Comparison of ENCODE assay signal across 11 cellular contexts in genomic region chr1:211516097-211516762, GRCh38. TPM values are rescaled to one million over a fixed set of nuclear protein-coding genes. Genes with fewer than 3 reads are reported as not detected.
DNase-seq lines count a peak whose midpoint lies in the region; ATAC-seq and TF ChIP-seq lines count a peak whose summit lies in the region.
"Not testable (repeated sequence)": the region's sequence is repeated elsewhere in the genome, so short reads cannot be mapped to it uniquely, and the experiment has no call there.
"Had no signal": no experiment of that assay in that cellular context is flagged by ENCODE, and none has a peak within 500 bp of the region (broad histone marks: within the 10 kb centered on the region; RNA-seq: fewer than 3 reads in every experiment).

No MANE protein-coding gene starts in this region.

- RAD21 ChIA-PET in HCT116 (lab: Charles Lee; ENCODE audit: low non-redundant PET in 1 of 2, low total read pairs in 2 of 2, uncharacterized antibody in 2 of 2, unreplicated experiment in 2 of 2), result not testable (repeated sequence)

- H2BK120ac ChIP-seq in neuronal stem cell (ENCODE audit: low read depth, low read length), result not testable (repeated sequence)

- TF ChIP-seq CTCF in HCT116 (IDR thresholded peaks at IDR 0.05 in 2 of 3, conservative IDR thresholded peaks at IDR 0.05 in 1 of 3; ENCODE audit: borderline replicate concordance in 1 of 3, insufficient read depth in 1 of 3, low read depth in 2 of 3, low read length in 2 of 3); endodermal cell (conservative IDR thresholded peaks at IDR 0.05); liver (IDR thresholded peaks at IDR 0.05; ENCODE audit: low read depth, low read length, missing input control); tibial artery (IDR thresholded peaks at IDR 0.05): not testable (repeated sequence)

- H3K36me3 ChIP-seq in BLaER1 treated with 17β-estradiol and CSF1 and Interleukin-3, amounts not matched to agents 10 nM and 100 nM; HCT116 (ENCODE audit: control insufficient read depth in 1 of 2, insufficient read depth in 2 of 2, low read length in 2 of 2); endodermal cell (ENCODE audit: control insufficient read depth, insufficient read depth, low read length); liver (ENCODE audit: control insufficient read depth in 4 of 4, insufficient read depth in 3 of 4, low read depth in 1 of 4, low read length in 3 of 4); neuronal stem cell (replicated peaks in 1 of 2; ENCODE audit: control insufficient read depth in 2 of 2, insufficient read depth in 2 of 2, low read length in 2 of 2); tibial artery: not testable (repeated sequence)

- not testable (repeated sequence) for H2BK12ac ChIP-seq in neuronal stem cell (ENCODE audit: low read length)

- peak overlapping the region; percentile 55 to 91 (median 81); a peak in 21 of 22 replicates for H3K4me2 ChIP-seq in BLaER1 treated with 17β-estradiol and CSF1 and Interleukin-3, amounts not matched to agents 10 nM and 100 nM
- peak overlapping the region; percentile 72 for H3K4me2 ChIP-seq in HCT116 (ENCODE audit: low read length)
- peak overlapping the region; percentile 54 for H3K4me2 ChIP-seq in neuronal stem cell (ENCODE audit: insufficient read depth, low read length, poor library complexity, severe bottlenecking)

- BruUV-seq in HCT116 (replicated peaks; lab: Mats Ljungman, UMichigan), result not testable (repeated sequence)

- H3K9me3 Mint-ChIP-seq in activated naive CD4-positive, alpha-beta T cell treated with anti-CD3 and anti-CD28 coated beads, Interleukin-2, amount 50 U/mL, for 24 hours; endodermal cell: not testable (repeated sequence)

- H3K27ac ChIP-seq in BLaER1 treated with 17β-estradiol and CSF1 and Interleukin-3, amounts not matched to agents 10 nM and 100 nM, result peak overlapping the region in 1 of 11 experiments; percentile 66; a peak in 1 of 22 replicates
- H3K27ac ChIP-seq in HCT116 (ENCODE audit: low read depth, low read length) (peak overlapping the region; percentile 51; the same call in 1 of the 2 replicates), liver (ENCODE audit: low read depth in 1 of 2, low read length in 2 of 2) (peak overlapping the region; percentile 89 to 90)
- H3K27ac ChIP-seq in endodermal cell (ENCODE audit: low read depth, low read length); neuronal stem cell (replicated peaks; ENCODE audit: low read length); tibial artery: not testable (repeated sequence)

- not testable (repeated sequence) for H3K14ac ChIP-seq in neuronal stem cell (ENCODE audit: low read length)

- not testable (repeated sequence) for H4K8ac ChIP-seq in neuronal stem cell (ENCODE audit: low read depth, low read length)

- H3K4me1 ChIP-seq in BLaER1 treated with 17β-estradiol and CSF1 and Interleukin-3, amounts not matched to agents 10 nM and 100 nM, result peaks cover 10 to 52% (median 30%) of the 10 kb centered on the region in 10 experiments; a peak in 19 of 20 replicates
- H3K4me1 ChIP-seq in HCT116 (ENCODE audit: control insufficient read depth in 1 of 2, insufficient read depth in 2 of 2, low read length in 2 of 2) (peaks cover 31 to 42% of the 10 kb centered on the region in 2 experiments), endodermal cell (ENCODE audit: control insufficient read depth, insufficient read depth, low read length) (peaks cover 12% of the 10 kb centered on the region), liver (ENCODE audit: control insufficient read depth in 4 of 4, insufficient read depth in 4 of 4, low read length in 3 of 4) (peaks cover 21 to 62% (median 56%) of the 10 kb centered on the region in 4 donors), tibial artery (peaks cover 0 to 16% (median 9%) of the 10 kb centered on the region in 4 donors)
- not testable (repeated sequence) for H3K4me1 ChIP-seq in neuronal stem cell (ENCODE audit: control insufficient read depth in 2 of 2, insufficient read depth in 1 of 2, low read depth in 1 of 2, low read length in 2 of 2)

- WGBS in endodermal cell (ENCODE audit: insufficient coverage in 1 of 2, insufficient read length in 1 of 2), 2 experiments, result 95 to 97% methylated on average over 14 to 21 of the region's 21 CpGs
- 48% methylated on average over 21 of the region's 21 CpGs for WGBS in liver
- WGBS in neuronal stem cell (ENCODE audit: extremely low coverage in 2 of 2, insufficient read length in 2 of 2, insufficient replicate concordance in 1 of 2), 2 donors, result no CpG with 5 or more reads among the region's 21 CpGs

- not testable (repeated sequence) for TF ChIP-seq POLR2A in HCT116 (IDR thresholded peaks at IDR 0.05; ENCODE audit: borderline replicate concordance, extremely low read depth, insufficient read depth, insufficient read length)

- CTCF ChIA-PET in HCT116 (lab: Charles Lee), result interaction anchor here (1.6 to 2.3 kb wide), 2 partner anchors 12 to 13 kb away, joined by 4 to 7 read pairs; no protein-coding TSS in a partner anchor

- H3K4ac ChIP-seq in neuronal stem cell (ENCODE audit: low read length), result not testable (repeated sequence)

- not testable (repeated sequence) for H3K27ac Mint-ChIP-seq in activated naive CD4-positive, alpha-beta T cell treated with anti-CD3 and anti-CD28 coated beads, Interleukin-2, amount 50 U/mL, for 24 hours; endodermal cell

- peak overlapping the region; percentile 70 for H3K4me3 Mint-ChIP-seq in activated naive CD4-positive, alpha-beta T cell treated with anti-CD3 and anti-CD28 coated beads, Interleukin-2, amount 50 U/mL, for 24 hours
- H3K4me3 Mint-ChIP-seq in endodermal cell, result peak overlapping the region; percentile 26

- POLR2A ChIA-PET in HCT116 (lab: Charles Lee), result not testable (repeated sequence)

- not testable (repeated sequence) for H3K18ac ChIP-seq in neuronal stem cell (ENCODE audit: low read length)

- intact Hi-C loops in HCT116 (cut with micrococcal nuclease) (loop anchor here (10.0 kb wide), 1 partner anchor 1071 kb away; no protein-coding TSS in a partner anchor), tibial artery (cut with DNase I; ENCODE audit: low total_unique reads) (loop anchor here (5.0 kb wide), 2 partner anchors 66 to 141 kb away; no protein-coding TSS in a partner anchor)

- H2AK5ac ChIP-seq in neuronal stem cell (ENCODE audit: low read depth, low read length), result not testable (repeated sequence)

- H2BK5ac ChIP-seq in neuronal stem cell (ENCODE audit: low read length), result not testable (repeated sequence)

- not testable (repeated sequence) for DNase-seq in HCT116 (ENCODE audit: low read depth, low spot score); endodermal cell; neuronal stem cell (ENCODE audit: low spot score); tibial artery

- H3K23ac ChIP-seq in neuronal stem cell (ENCODE audit: low read depth, low read length, poor library complexity), result peak overlapping the region; percentile 28

- TF ChIP-seq RAD21 in HCT116 (IDR thresholded peaks at IDR 0.05; ENCODE audit: low read depth), result not testable (repeated sequence)
- TF ChIP-seq RAD21 in liver (IDR thresholded peaks at IDR 0.05), result peak; percentile 16 to 45

- not testable (repeated sequence) for H3K9me2 ChIP-seq in HCT116 (ENCODE audit: insufficient read depth)

- not testable (repeated sequence) for H2AFZ ChIP-seq in HCT116 (ENCODE audit: low read depth, low read length, poor library complexity, severe bottlenecking)
- H2AFZ ChIP-seq in neuronal stem cell (ENCODE audit: low read length), result peak overlapping the region; percentile 89

- H3K27me3 ChIP-seq in BLaER1 treated with 17β-estradiol and CSF1 and Interleukin-3, amounts not matched to agents 10 nM and 100 nM, result peaks cover 0 to 15% (median 3%) of the 10 kb centered on the region in 11 experiments; a peak in 3 of 22 replicates
- H3K27me3 ChIP-seq in HCT116 (ENCODE audit: insufficient read depth, low read length); liver (ENCODE audit: control insufficient read depth in 4 of 4, insufficient read depth in 4 of 4, low read length in 3 of 4); tibial artery: not testable (repeated sequence)
- peaks cover 31% of the 10 kb centered on the region for H3K27me3 ChIP-seq in endodermal cell (ENCODE audit: control insufficient read depth, insufficient read depth, low read length, poor library complexity, severe bottlenecking)
- peaks cover 0 to 38% (median 14%) of the 10 kb centered on the region in 3 experiments for H3K27me3 ChIP-seq in neuronal stem cell (ENCODE audit: control insufficient read depth in 3 of 3, insufficient read depth in 3 of 3, low read depth in 1 of 3, low read length in 3 of 3)

- peak overlapping the region in 1 of 10 experiments; percentile 61; a peak in 2 of 20 replicates for H3K4me3 ChIP-seq in BLaER1 treated with 17β-estradiol and CSF1 and Interleukin-3, amounts not matched to agents 10 nM and 100 nM
- peak overlapping the region in 1 of 2 experiments; percentile 34; a peak in 1 of 4 replicates for H3K4me3 ChIP-seq in HCT116 (replicated peaks in 1 of 2; ENCODE audit: low read depth in 1 of 2, low read length in 2 of 2)
- not testable (repeated sequence) for H3K4me3 ChIP-seq in endodermal cell (ENCODE audit: low read length); liver (ENCODE audit: low read depth in 1 of 3, low read length in 3 of 3)
- peak overlapping the region in 1 of 2 donors; percentile 5 for H3K4me3 ChIP-seq in neuronal stem cell (ENCODE audit: low read length in 2 of 2)
- H3K4me3 ChIP-seq in tibial artery, result peak overlapping the region; percentile 34 to 45

- H3K79me2 ChIP-seq in HCT116 (ENCODE audit: insufficient read depth, low read length), result not testable (repeated sequence)

- H2BK15ac ChIP-seq in neuronal stem cell (ENCODE audit: low read length), result not testable (repeated sequence)

- not testable (repeated sequence) for H3K27me3 Mint-ChIP-seq in activated naive CD4-positive, alpha-beta T cell treated with anti-CD3 and anti-CD28 coated beads, Interleukin-2, amount 50 U/mL, for 24 hours
- H3K27me3 Mint-ChIP-seq in endodermal cell (ENCODE audit: insufficient read depth), result peaks cover 44% of the 10 kb centered on the region

- not testable (repeated sequence) for H3K9me3 ChIP-seq in BLaER1 treated with 17β-estradiol and CSF1 and Interleukin-3, amounts not matched to agents 10 nM and 100 nM (replicated peaks in 1 of 11); HCT116 (ENCODE audit: control insufficient read depth in 1 of 2, insufficient read depth in 1 of 2, low read depth in 1 of 2, low read length in 2 of 2); endodermal cell (ENCODE audit: control insufficient read depth, low read length); liver (ENCODE audit: control insufficient read depth in 4 of 4, low read length in 3 of 4); neuronal stem cell (replicated peaks in 1 of 2; ENCODE audit: control insufficient read depth in 2 of 2, insufficient read depth in 1 of 2, low read depth in 1 of 2, low read length in 2 of 2); tibial artery

- peak overlapping the region in 3 of 11 experiments; percentile 45 to 65 (median 61); a peak in 4 of 22 replicates for H3K9ac ChIP-seq in BLaER1 treated with 17β-estradiol and CSF1 and Interleukin-3, amounts not matched to agents 10 nM and 100 nM
- 0 out of 2 replicates have a peak overlapping the region, but pooled peaks have one; percentile 45 for H3K9ac ChIP-seq in HCT116 (ENCODE audit: low read length)
- not testable (repeated sequence) for H3K9ac ChIP-seq in endodermal cell (ENCODE audit: extremely low read depth, low read length, poor library complexity, severe bottlenecking); liver (ENCODE audit: low read depth in 1 of 2, low read length in 2 of 2); neuronal stem cell (ENCODE audit: low read depth, low read length, poor library complexity)

- not testable (repeated sequence) for ATAC-seq in HCT116

- not testable (repeated sequence) for H3K79me1 ChIP-seq in neuronal stem cell (ENCODE audit: low read depth, low read length)

- not testable (repeated sequence) for H4K20me1 ChIP-seq in BLaER1 treated with 17β-estradiol and CSF1 and Interleukin-3, amounts not matched to agents 10 nM and 100 nM; HCT116 (ENCODE audit: insufficient read depth)

- not testable (repeated sequence) for H4K91ac ChIP-seq in neuronal stem cell (ENCODE audit: low read depth, low read length, poor library complexity)

- peaks cover 17% of the 10 kb centered on the region for H3K4me1 Mint-ChIP-seq in activated naive CD4-positive, alpha-beta T cell treated with anti-CD3 and anti-CD28 coated beads, Interleukin-2, amount 50 U/mL, for 24 hours
- H3K4me1 Mint-ChIP-seq in endodermal cell, result peaks cover 32% of the 10 kb centered on the region

- not testable (repeated sequence) for H3K36me3 Mint-ChIP-seq in activated naive CD4-positive, alpha-beta T cell treated with anti-CD3 and anti-CD28 coated beads, Interleukin-2, amount 50 U/mL, for 24 hours; endodermal cell (ENCODE audit: low read depth)

RNA-seq across cellular contexts. Expression of gene RD3, which starts 24.3 kb away (rescaled TPM):
- not detected for total RNA-seq in HCT116 (2021; ENCODE audit: unreplicated experiment)
- not detected in 2 replicates for polyA plus RNA-seq in HCT116 (2012)
- not detected for polyA plus RNA-seq in PFSK-1 (2012; ENCODE audit: insufficient read length, low read depth)
- total RNA-seq in endodermal cell, result under 1 TPM in 1 of 2 donors, not detected in 1; 0.18 TPM
- polyA plus RNA-seq in endodermal cell (2013, experiment 1 of 2), result 0.43 TPM
- polyA plus RNA-seq in endodermal cell (2013, experiment 2 of 2), result 0.79 TPM
- total RNA-seq in liver, result not detected
- polyA plus RNA-seq in liver, result not detected
- 4.2 TPM for polyA plus RNA-seq in neuronal stem cell (2013, experiment 1 of 2)
- polyA plus RNA-seq in neuronal stem cell (2013, experiment 2 of 2), result 4.3 TPM
- total RNA-seq: activated naive CD8-positive, alpha-beta T cell treated with anti-CD3 and anti-CD28 coated beads for 36 hours; Calu3; frontal cortex had no signal
